Comparison of ENCODE assay signal across 8 cellular contexts in genomic region chr14:74611672-74612345, GRCh38. TPM values are rescaled to one million over a fixed set of nuclear protein-coding genes. Genes with fewer than 3 reads are reported as not detected.
DNase-seq lines count a peak whose midpoint lies in the region; ATAC-seq and TF ChIP-seq lines count a peak whose summit lies in the region.

Gene LTBP2, minus strand, starts transcription at chr14:74612237. Its CDS starts 293 bp downstream, at chr14:74611944.

- H3K27ac ChIP-seq in heart right ventricle = peak within 1 kb of the TSS; percentile 28 to 86 (median 70)

- WGBS in heart right ventricle, 2 donors = 0 to 1% methylated on average over 70 of the region's 70 CpGs

- no peaks in the 10 kb centered on the region for H3K9me3 ChIP-seq in heart right ventricle

- peaks cover 0 to 43% (median 21%) of the 10 kb centered on the region in 7 donors for H3K27me3 ChIP-seq in heart right ventricle

- H3K4me1 ChIP-seq in heart right ventricle = peaks cover 0 to 59% (median 15%) of the 10 kb centered on the region in 9 donors

- TF ChIP-seq CTCF in AG09309 (IDR thresholded peaks at IDR 0.05; ENCODE audit: control insufficient read depth, insufficient read depth, low read depth, low read length, missing control alignments) = no peak
- no peak for TF ChIP-seq CTCF in heart right ventricle (IDR thresholded peaks at IDR 0.05)

- no peaks in the 10 kb centered on the region for H3K36me3 ChIP-seq in heart right ventricle

- DNase-seq in AG09309 (ENCODE audit: low read depth) = no peak
- peak; percentile 23 for DNase-seq in activated naive CD4-positive, alpha-beta T cell treated with anti-CD3 and anti-CD28 coated beads, Interleukin-2, amount 50 U/mL, for 16 hours
- no peak for DNase-seq in heart right ventricle
- DNase-seq in pulmonary artery endothelial cell (ENCODE audit: low read depth, low spot score) = no peak
- no peak for DNase-seq in dedifferentiated amniotic fluid mesenchymal stem cell (ENCODE audit: extremely low spot score)

- ATAC-seq in HG02870 (IDR thresholded peaks at IDR 0.05; ENCODE audit: unreplicated experiment) (peak; percentile 12), heart right ventricle (peak in 7 of 8 donors; percentile 14 to 67 (median 32)), GM21737 (IDR thresholded peaks at IDR 0.05; ENCODE audit: unreplicated experiment) (no peak), HG03342 (IDR thresholded peaks at IDR 0.05; ENCODE audit: unreplicated experiment) (no peak)

- peak within 1 kb of the TSS; percentile 76 for H3K4me3 ChIP-seq in AG09309 (ENCODE audit: control insufficient read depth, low read depth, low read length)
- peak within 1 kb of the TSS; percentile 47 to 86 (median 68) for H3K4me3 ChIP-seq in heart right ventricle

- intact Hi-C loops in heart right ventricle (cut with DNase I) = loop anchor here in 4 of 10 donors (5.0 to 10.0 kb wide), 5 partner anchors 55 to 247 kb away; partner anchors contain the start of genes AREL1 (in 1 of the 4), FCF1 (in 1 of the 4), ISCA2 (in 1 of the 4) and NPC2 (in 1 of the 4)

RNA-seq across cellular contexts. Expression of gene LTBP2, which starts in this region (rescaled TPM):
- total RNA-seq in heart right ventricle (10 to 100 TPM in 9 of 10 donors, 1 to 10 TPM in 1; 7.1 to 50.3 (median 18.5) TPM), pulmonary artery endothelial cell (122 and 232 TPM in 2 replicates)
- polyA plus RNA-seq in heart right ventricle = 1 to 10 TPM; 3.5 TPM

Comparison
In these comparisons a context has a peak if more than half of its experiments do, and no peak if none do; other contexts are left out.
1. ATAC-seq: peak in HG02870 (single experiment) and heart right ventricle (7 of 8); none in GM21737 (single experiment) and HG03342 (single experiment).